In the genomic region with DNA sequence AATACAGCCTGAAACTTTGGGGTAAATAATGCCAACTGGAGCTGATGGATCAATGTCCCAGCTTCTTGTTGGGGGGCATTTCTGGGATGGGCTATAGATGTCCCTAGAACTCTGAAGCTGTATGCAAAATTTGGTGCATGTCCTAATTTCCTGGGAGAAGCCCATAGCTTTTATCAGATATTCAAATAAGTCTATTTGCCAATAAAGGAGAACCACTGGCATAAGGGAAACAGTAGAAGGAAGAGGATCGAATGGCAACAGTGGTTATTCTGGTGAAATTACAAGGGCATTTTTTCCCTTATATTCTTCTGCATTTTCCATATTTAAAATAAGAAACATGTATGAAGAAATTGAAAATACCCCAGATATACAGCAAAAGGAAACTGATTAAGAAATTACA, we compare ENCODE assay signal across 18 cellular contexts. TPM values are rescaled to one million over a fixed set of nuclear protein-coding genes. Genes with fewer than 3 reads are reported as not detected.
DNase-seq lines count a peak whose midpoint lies in the region; ATAC-seq and TF ChIP-seq lines count a peak whose summit lies in the region.
"Had no signal": no experiment of that assay in that cellular context is flagged by ENCODE, and none has a peak within 500 bp of the region (broad histone marks: within the 10 kb centered on the region; RNA-seq: fewer than 3 reads in every experiment).

No MANE protein-coding gene starts in this region.

- peaks cover 5% of the 10 kb centered on the region for H3K27me3 Mint-ChIP-seq in GM23338 (ENCODE audit: insufficient read depth, low read depth, poor library complexity)
- H3K27me3 Mint-ChIP-seq: B cell; CD4-positive, alpha-beta T cell had no signal

- no peak overlapping the region for H3K18ac ChIP-seq in trophoblast cell (ENCODE audit: low read length)

- no peak overlapping the region for H2AK5ac ChIP-seq in trophoblast cell (ENCODE audit: low read length)

- DNase-seq in GM23338 (ENCODE audit: low spot score) (no peak), left lobe of liver (ENCODE audit: low spot score) (no peak), right lobe of liver (no peak), trophoblast cell (no peak), HUDEP-2 (lab: John Stamatoyannopoulos, UW; ENCODE audit: unreplicated experiment in 76 of 76) (no peak), activated gamma-delta T cell treated with Interleukin-2 at 50 U/mL for 16 hours (no peak), brain microvascular endothelial cell (no peak)
- DNase-seq: AML-193; Caco-2; Calu3; CD4-positive, alpha-beta T cell; CD8-positive, alpha-beta T cell; DMS79 treated with DMSO at 0.1 percent for 48 hours; GF-D8 had no signal

- in situ Hi-C loops in brain microvascular endothelial cell (cut with HindIII; ENCODE audit: low pct_ligation_motif_present, low sequenced_read_pairs): no loop called here

- 0 out of 2 replicates have a peak overlapping the region, but pooled peaks have one; percentile 10 for H2AFZ ChIP-seq in GM23338
- no peak overlapping the region for H2AFZ ChIP-seq in trophoblast cell (ENCODE audit: insufficient read depth, low read length, poor library complexity)

- TF ChIP-seq POLR2A in right lobe of liver (IDR thresholded peaks at IDR 0.05): no peak

- no peaks in the 10 kb centered on the region for H3K4me1 ChIP-seq in GM23338 (ENCODE audit: insufficient read depth)
- H3K4me1 ChIP-seq in right lobe of liver: peaks cover 0 to 8% (median 3%) of the 10 kb centered on the region in 4 donors
- peaks cover 3 to 5% of the 10 kb centered on the region in 2 experiments for H3K4me1 ChIP-seq in trophoblast cell (ENCODE audit: control insufficient read depth in 1 of 2, insufficient read depth in 2 of 2, low read length in 2 of 2)

- no peak overlapping the region for H2BK12ac ChIP-seq in trophoblast cell (ENCODE audit: low read length)

- H3K27me3 ChIP-seq in GM23338 (ENCODE audit: insufficient read depth) (no peaks in the 10 kb centered on the region), right lobe of liver (no peaks in the 10 kb centered on the region), trophoblast cell (ENCODE audit: insufficient read depth, low read length) (no peaks in the 10 kb centered on the region), brain microvascular endothelial cell (replicated peaks) (no peaks in the 10 kb centered on the region)
- H3K27me3 ChIP-seq: BLaER1 treated with 17β-estradiol and CSF1 and Interleukin-3, amounts not matched to agents 10 nM and 100 nM had no signal

- H4K12ac ChIP-seq in trophoblast cell (ENCODE audit: low read depth, low read length): no peak overlapping the region

- no peak overlapping the region for H3K4me2 ChIP-seq in GM23338
- H3K4me2 ChIP-seq in trophoblast cell (ENCODE audit: low read length): no peak overlapping the region
- H3K4me2 ChIP-seq: A549 had no signal

- ATAC-seq in GM23338 (no peak), left lobe of liver (peak; percentile 62), right lobe of liver (peak; percentile 31 to 58 (median 44))
- ATAC-seq: A549; CD8-positive, alpha-beta T cell had no signal

- H3K79me2 ChIP-seq in GM23338 (replicated peaks; ENCODE audit: insufficient read depth) (no peaks in the 10 kb centered on the region), trophoblast cell (ENCODE audit: control insufficient read depth, insufficient read depth, low read length, poor library complexity) (no peaks in the 10 kb centered on the region)

- H3K36me3 Mint-ChIP-seq in GM23338 (ENCODE audit: low read depth): no peaks in the 10 kb centered on the region
- H3K36me3 Mint-ChIP-seq: CD8-positive, alpha-beta T cell had no signal

- H3K14ac ChIP-seq in trophoblast cell (ENCODE audit: low read length): peak overlapping the region; percentile 17

- H3K4me3 ChIP-seq in GM23338: no peak overlapping the region
- no peak overlapping the region for H3K4me3 ChIP-seq in right lobe of liver
- no peak overlapping the region for H3K4me3 ChIP-seq in trophoblast cell (ENCODE audit: low read depth, low read length)
- no peak overlapping the region for H3K4me3 ChIP-seq in brain microvascular endothelial cell (ENCODE audit: low read depth, low read length)
- H3K4me3 ChIP-seq: A549; BLaER1 treated with 17β-estradiol and CSF1 and Interleukin-3, amounts not matched to agents 10 nM and 100 nM had no signal

- no peaks in the 10 kb centered on the region for H3K9me3 Mint-ChIP-seq in GM23338
- H3K9me3 Mint-ChIP-seq: CD4-positive, alpha-beta T cell; CD8-positive, alpha-beta T cell had no signal

- H3K36me3 ChIP-seq in GM23338 (ENCODE audit: insufficient read depth) (no peaks in the 10 kb centered on the region), right lobe of liver (no peaks in the 10 kb centered on the region), trophoblast cell (ENCODE audit: control insufficient read depth in 1 of 2, insufficient read depth in 2 of 2, low read length in 2 of 2) (no peaks in the 10 kb centered on the region), brain microvascular endothelial cell (replicated peaks) (no peaks in the 10 kb centered on the region)

- no peak overlapping the region for H4K8ac ChIP-seq in trophoblast cell (ENCODE audit: low read depth, low read length)

- peak overlapping the region; percentile 56 for H2BK5ac ChIP-seq in trophoblast cell (ENCODE audit: low read depth, low read length, poor library complexity)

- peak overlapping the region; percentile 14 for H4K91ac ChIP-seq in trophoblast cell (ENCODE audit: low read depth, low read length)

- H3K27ac ChIP-seq in GM23338 (ENCODE audit: low read depth) (no peak overlapping the region), right lobe of liver (no peak overlapping the region), trophoblast cell (ENCODE audit: low read depth, low read length) (no peak overlapping the region), brain microvascular endothelial cell (no peak overlapping the region)
- H3K27ac ChIP-seq: 22Rv1; BLaER1 treated with 17β-estradiol and CSF1 and Interleukin-3, amounts not matched to agents 10 nM and 100 nM had no signal

- no peak overlapping the region for H2BK120ac ChIP-seq in trophoblast cell (ENCODE audit: insufficient read depth, low read length, poor library complexity)

- H3K27ac Mint-ChIP-seq in GM23338: no peak overlapping the region
- H3K27ac Mint-ChIP-seq: B cell; CD4-positive, alpha-beta T cell; CD8-positive, alpha-beta T cell had no signal

- H3K23ac ChIP-seq in trophoblast cell (ENCODE audit: low read length): no peak overlapping the region

- H3K79me1 ChIP-seq in trophoblast cell (ENCODE audit: low read length): peaks cover 4% of the 10 kb centered on the region

- no peak for TF ChIP-seq CTCF in GM23338 (conservative IDR thresholded peaks at IDR 0.05; ENCODE audit: low read depth in 2 of 2)
- TF ChIP-seq CTCF in right lobe of liver (IDR thresholded peaks at IDR 0.05): no peak
- no peak for TF ChIP-seq CTCF in brain microvascular endothelial cell (IDR thresholded peaks at IDR 0.05; ENCODE audit: low read depth, low read length, missing control alignments)

- no peak overlapping the region for H3K9ac ChIP-seq in trophoblast cell (ENCODE audit: low read length)
- H3K9ac ChIP-seq: BLaER1 treated with 17β-estradiol and CSF1 and Interleukin-3, amounts not matched to agents 10 nM and 100 nM had no signal

- intact Hi-C loops in right lobe of liver (cut with DNase I): no loop called here

- H3K4me3 Mint-ChIP-seq in GM23338: no peak overlapping the region
- H3K4me3 Mint-ChIP-seq: B cell; CD4-positive, alpha-beta T cell; CD8-positive, alpha-beta T cell had no signal

- no peaks in the 10 kb centered on the region for H3K9me2 ChIP-seq in GM23338 (ENCODE audit: insufficient read depth)

- H3F3A ChIP-seq in GM23338 (replicated peaks; ENCODE audit: low read depth): no peaks in the 10 kb centered on the region

- H3K4me1 Mint-ChIP-seq in GM23338: no peaks in the 10 kb centered on the region
- H3K4me1 Mint-ChIP-seq: B cell had no signal

- WGBS in right lobe of liver (ENCODE audit: insufficient coverage, low coverage, low lambda C conversion rate, missing lambda C conversion rate): 17% methylated on average over 1 of the region's 1 CpG
- no CpG with 5 or more reads among the region's 1 CpG for WGBS in trophoblast cell (ENCODE audit: extremely low coverage, insufficient coverage, insufficient read length)

- H4K20me1 ChIP-seq in GM23338 (replicated peaks; ENCODE audit: insufficient read depth): no peaks in the 10 kb centered on the region
- H4K20me1 ChIP-seq: BLaER1 treated with 17β-estradiol and CSF1 and Interleukin-3, amounts not matched to agents 10 nM and 100 nM had no signal

- H3K9me3 ChIP-seq in right lobe of liver: no peaks in the 10 kb centered on the region
- no peaks in the 10 kb centered on the region for H3K9me3 ChIP-seq in trophoblast cell (ENCODE audit: insufficient read depth, low read depth, low read length)
- H3K9me3 ChIP-seq: A549; BLaER1 treated with 17β-estradiol and CSF1 and Interleukin-3, amounts not matched to agents 10 nM and 100 nM; Caco-2 had no signal

- H3K4ac ChIP-seq in trophoblast cell (ENCODE audit: low read depth, low read length): no peak overlapping the region

TF ChIP-seq in GM23338, 12 proteins besides CTCF, POLR2A, EP300 and RAD21 (continues in another document):
- TF ChIP-seq JUNB (IDR thresholded peaks at IDR 0.05; ENCODE audit: unreplicated experiment) (no peak), EZH2 (IDR thresholded peaks at IDR 0.05; ENCODE audit: low read depth, unreplicated experiment) (no peak), STAT1 (IDR thresholded peaks at IDR 0.05; ENCODE audit: unreplicated experiment) (no peak), POLR2AphosphoS5 (IDR thresholded peaks at IDR 0.05; ENCODE audit: low read depth) (no peak)

RNA-seq across cellular contexts. Expression of a gene that starts 34.2 kb away (rescaled TPM):
- total RNA-seq in GM23338 (2014; rRNA removed; shearing (Covaris generic)): 216 and 223 TPM in 2 replicates
- 296 and 300 TPM in 2 replicates for polyA plus RNA-seq in GM23338 (2016; fragmentation: Nextera tagmentation; extraction: Ambion mirVana)
- total RNA-seq in left lobe of liver (72.0 TPM), right lobe of liver (100 to 1,000 TPM in 1 of 6 experiments, 10 to 100 TPM in 5; 66.9 to 122 (median 81.1) TPM)
- 454 and 493 TPM in 2 replicates for polyA plus RNA-seq in trophoblast cell (2013)
